Comparison of ENCODE assay signal across 14 cellular contexts in the genomic region with DNA sequence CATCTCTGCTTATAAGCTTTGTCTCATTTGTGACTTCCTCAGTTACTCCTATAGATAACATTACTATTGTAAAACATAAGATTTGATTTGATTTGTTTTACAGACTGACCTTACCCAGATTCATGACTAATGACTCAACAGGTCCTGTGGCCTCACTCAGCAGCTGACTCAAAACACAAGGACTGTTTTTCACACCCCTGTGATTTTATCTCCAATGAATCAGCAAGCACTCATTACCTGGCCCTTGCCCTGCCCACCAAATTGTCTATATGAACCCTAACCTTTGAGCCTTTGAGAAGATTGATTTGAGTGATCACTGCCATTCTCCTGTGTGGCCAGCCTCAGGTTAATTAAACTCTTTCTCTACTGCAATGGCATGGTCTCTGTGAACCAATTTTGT.
DNase-seq lines count a peak whose midpoint lies in the region; ATAC-seq and TF ChIP-seq lines count a peak whose summit lies in the region.
"Had no signal": no experiment of that assay in that cellular context is flagged by ENCODE, and none has a peak within 500 bp of the region (broad histone marks: within the 10 kb centered on the region; RNA-seq: fewer than 3 reads in every experiment).

No MANE protein-coding gene starts in this region.

- H3K4me3 Mint-ChIP-seq in activated CD4-positive, alpha-beta T cell treated with anti-CD3 and anti-CD28 coated beads, Interleukin-2, amount 10 ng/mL, durations not matched to agents 24 days and 14 days, result no peak overlapping the region
- H3K4me3 Mint-ChIP-seq: naive B cell had no signal

- H3K27me3 ChIP-seq in RWPE2 (ENCODE audit: insufficient read depth, poor library complexity, severe bottlenecking), result no peaks in the 10 kb centered on the region
- H3K27me3 ChIP-seq in body of pancreas, result no peaks in the 10 kb centered on the region
- no peaks in the 10 kb centered on the region for H3K27me3 ChIP-seq in gastroesophageal sphincter
- H3K27me3 ChIP-seq: colonic mucosa had no signal

- no peaks in the 10 kb centered on the region for H3K36me3 Mint-ChIP-seq in activated CD4-positive, alpha-beta T cell treated with anti-CD3 and anti-CD28 coated beads, Interleukin-2, amount 10 ng/mL, durations not matched to agents 24 days and 14 days (ENCODE audit: low read depth)
- H3K36me3 Mint-ChIP-seq: naive B cell had no signal

- H3K4me3 ChIP-seq in RWPE2 (ENCODE audit: severe bottlenecking) (no peak overlapping the region), body of pancreas (no peak overlapping the region), gastroesophageal sphincter (no peak overlapping the region)
- H3K4me3 ChIP-seq: colonic mucosa had no signal

- no peak for TF ChIP-seq EP300 in gastroesophageal sphincter (IDR thresholded peaks at IDR 0.05)

- H3K4me1 ChIP-seq in RWPE2 (ENCODE audit: insufficient read depth, poor library complexity, severe bottlenecking), result peaks cover 7% of the 10 kb centered on the region
- no peaks in the 10 kb centered on the region for H3K4me1 ChIP-seq in body of pancreas
- no peaks in the 10 kb centered on the region for H3K4me1 ChIP-seq in gastroesophageal sphincter
- H3K4me1 ChIP-seq: colonic mucosa had no signal

- ATAC-seq in GM18870 (IDR thresholded peaks at IDR 0.05; ENCODE audit: unreplicated experiment), result peak; percentile 94
- ATAC-seq in HG03060 (IDR thresholded peaks at IDR 0.05; ENCODE audit: low read depth, unreplicated experiment), result peak; percentile 88
- peak; percentile 94 for ATAC-seq in RWPE2 (ENCODE audit: low read depth)
- no peak for ATAC-seq in body of pancreas
- no peak for ATAC-seq in gastroesophageal sphincter

- no peaks in the 10 kb centered on the region for H3K27me3 Mint-ChIP-seq in activated CD4-positive, alpha-beta T cell treated with anti-CD3 and anti-CD28 coated beads, Interleukin-2, amount 10 ng/mL, durations not matched to agents 24 days and 14 days
- H3K27me3 Mint-ChIP-seq: naive B cell had no signal

- TF ChIP-seq CTCF in RWPE2 (IDR thresholded peaks at IDR 0.05; ENCODE audit: poor library complexity, severe bottlenecking) (no peak), body of pancreas (IDR thresholded peaks at IDR 0.05) (no peak), gastroesophageal sphincter (IDR thresholded peaks at IDR 0.05) (no peak)

- H3K9me3 ChIP-seq in RWPE2 (ENCODE audit: severe bottlenecking) (no peaks in the 10 kb centered on the region), body of pancreas (no peaks in the 10 kb centered on the region), gastroesophageal sphincter (no peaks in the 10 kb centered on the region)
- H3K9me3 ChIP-seq: colonic mucosa had no signal

- H3K27ac ChIP-seq in RWPE2 (ENCODE audit: poor library complexity, severe bottlenecking), result no peak overlapping the region
- no peak overlapping the region for H3K27ac ChIP-seq in body of pancreas
- no peak overlapping the region for H3K27ac ChIP-seq in gastroesophageal sphincter
- H3K27ac ChIP-seq: colonic mucosa, HL-60 had no signal

- H3K4me1 Mint-ChIP-seq in activated CD4-positive, alpha-beta T cell treated with anti-CD3 and anti-CD28 coated beads, Interleukin-2, amount 10 ng/mL, durations not matched to agents 24 days and 14 days, result no peaks in the 10 kb centered on the region
- H3K4me1 Mint-ChIP-seq: naive B cell had no signal

- DNase-seq in RWPE2 (ENCODE audit: low spot score) (no peak), myocyte (ENCODE audit: low read depth) (peak; percentile 39), midbrain (lab: John Stamatoyannopoulos, UW) (no peak), body of pancreas (no peak)
- no peak for DNase-seq in activated CD4-positive, alpha-beta T cell treated with anti-CD3 and anti-CD28 coated beads, Interleukin-2, amount 10 ng/mL, durations not matched to agents 24 days and 14 days
- DNase-seq: colonic mucosa; hippocampal formation; naive B cell; NCI-H1417; stimulated activated CD4-positive, alpha-beta T cell treated with anti-CD3 and anti-CD28 coated beads, Interleukin-15, amount 100 ng/mL, for 24 hours had no signal

- no peaks in the 10 kb centered on the region for H3K9me3 Mint-ChIP-seq in activated CD4-positive, alpha-beta T cell treated with anti-CD3 and anti-CD28 coated beads, Interleukin-2, amount 10 ng/mL, durations not matched to agents 24 days and 14 days

- H3K36me3 ChIP-seq in RWPE2 (ENCODE audit: low read depth) (no peaks in the 10 kb centered on the region), body of pancreas (replicated peaks in 1 of 2; ENCODE audit: insufficient read depth in 1 of 2, low read depth in 2 of 2) (no peaks in the 10 kb centered on the region), gastroesophageal sphincter (no peaks in the 10 kb centered on the region)
- H3K36me3 ChIP-seq: colonic mucosa had no signal

- no peak overlapping the region for H3K27ac Mint-ChIP-seq in activated CD4-positive, alpha-beta T cell treated with anti-CD3 and anti-CD28 coated beads, Interleukin-2, amount 10 ng/mL, durations not matched to agents 24 days and 14 days
- H3K27ac Mint-ChIP-seq: naive B cell had no signal

- intact Hi-C loops in body of pancreas (cut with DNase I), result no loop called here
- intact Hi-C loops in activated CD4-positive, alpha-beta T cell treated with anti-CD3 and anti-CD28 coated beads, Interleukin-2, amount 10 ng/mL, durations not matched to agents 24 days and 14 days (cut with micrococcal nuclease), result no loop called here

- TF ChIP-seq POLR2A in body of pancreas (IDR thresholded peaks at IDR 0.05) (no peak), gastroesophageal sphincter (IDR thresholded peaks at IDR 0.05) (no peak)

Comparison
In these comparisons a context has a peak if more than half of its experiments do, and no peak if none do; other contexts are left out.
1. ATAC-seq: peak in GM18870 (single experiment), HG03060 (single experiment) and RWPE2 (single experiment); none in body of pancreas (single experiment) and gastroesophageal sphincter (single experiment).